ENCODE assay signal across 17 cellular contexts in the genomic region with DNA sequence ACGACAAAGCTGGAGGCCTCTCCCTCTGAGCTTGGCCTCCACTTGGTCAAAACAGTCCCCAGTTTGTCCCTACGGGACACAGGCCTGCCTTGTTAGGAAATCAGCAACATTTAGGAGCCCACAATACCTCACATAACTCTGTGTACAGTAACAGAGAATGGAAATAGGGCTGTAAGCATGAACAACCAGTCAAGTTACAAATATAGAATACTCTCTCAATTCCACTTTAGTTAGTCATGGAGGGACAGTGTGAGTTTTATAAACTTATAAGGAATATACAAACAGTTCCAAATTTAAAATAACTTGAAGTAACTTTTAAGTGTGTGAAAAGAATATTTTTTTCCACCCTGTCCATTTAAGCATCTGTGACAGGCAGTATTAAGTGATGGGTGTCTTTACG.
DNase-seq lines count a peak whose midpoint lies in the region; ATAC-seq, FAIRE-seq and TF ChIP-seq lines count a peak whose summit lies in the region.
"Had no signal": no experiment of that assay in that cellular context is flagged by ENCODE, and none has a peak within 500 bp of the region (broad histone marks: within the 10 kb centered on the region; RNA-seq: fewer than 3 reads in every experiment).

No MANE protein-coding gene starts in this region.

- H4K20me1 ChIP-seq in astrocyte (ENCODE audit: insufficient read depth, low read length): no peaks in the 10 kb centered on the region

- H3K27ac ChIP-seq in astrocyte (ENCODE audit: low read depth, low read length) (peak overlapping the region; percentile 75), right atrium auricular region (peak overlapping the region; percentile 72 to 82), stomach smooth muscle (ENCODE audit: low read length) (peak overlapping the region; percentile 53)
- H3K27ac ChIP-seq: SJCRH30 had no signal

- H3K36me3 ChIP-seq in astrocyte (ENCODE audit: insufficient read depth, low read length) (no peaks in the 10 kb centered on the region), right atrium auricular region (no peaks in the 10 kb centered on the region), stomach smooth muscle (ENCODE audit: control insufficient read depth in 2 of 2, insufficient read depth in 2 of 2, low read length in 2 of 2) (no peaks in the 10 kb centered on the region)
- H3K36me3 ChIP-seq: ovary, SJCRH30 had no signal

- H2AFZ ChIP-seq in astrocyte (ENCODE audit: low read depth, low read length): no peak overlapping the region

- H3K4me3 ChIP-seq in astrocyte (ENCODE audit: insufficient read depth, low read depth, low read length) (no peak overlapping the region), right atrium auricular region (no peak overlapping the region), stomach smooth muscle (ENCODE audit: low read length in 2 of 2) (peak overlapping the region in 1 of 2 donors; percentile 36)
- H3K4me3 ChIP-seq: ovary, SJCRH30 had no signal

- peak overlapping the region; percentile 9 for H3K4me3 Mint-ChIP-seq in astrocyte (ENCODE audit: unreplicated experiment)
- H3K4me3 Mint-ChIP-seq: activated CD8-positive, alpha-beta T cell treated with anti-CD3 and anti-CD28 coated beads for 36 hours; CD8-positive, alpha-beta T cell had no signal

- peaks cover 79% of the 10 kb centered on the region for H3K4me1 Mint-ChIP-seq in astrocyte (ENCODE audit: low read depth, unreplicated experiment)

- no peaks in the 10 kb centered on the region for H3K36me3 Mint-ChIP-seq in astrocyte (ENCODE audit: low read depth, unreplicated experiment)
- H3K36me3 Mint-ChIP-seq: CD8-positive, alpha-beta T cell had no signal

- H3K79me2 ChIP-seq in astrocyte (ENCODE audit: insufficient read depth, low read length): peaks cover 92% of the 10 kb centered on the region

- peak; percentile 48 for DNase-seq in GM03348 (ENCODE audit: low spot score)
- DNase-seq in astrocyte (ENCODE audit: low read depth): peak; percentile 76
- DNase-seq in right atrium auricular region (ENCODE audit: low spot score): no peak
- no peak for DNase-seq in stimulated activated CD4-positive, alpha-beta T cell treated with anti-CD3 and anti-CD28 coated beads, Interleukin-4, amount 100 ng/mL, for 1 hour
- DNase-seq in DMS79 treated with DMSO at 0.1 percent for 48 hours (lab: John Stamatoyannopoulos, UW): no peak
- DNase-seq: activated CD8-positive, alpha-beta T cell treated with anti-CD3 and anti-CD28 coated beads for 36 hours; CD8-positive, alpha-beta T cell; effector CD8-positive, alpha-beta T cell; GDM1; midbrain; NCI-H1048; ovary; SJCRH30; stimulated activated CD4-positive, alpha-beta T cell treated with anti-CD3 and anti-CD28 coated beads, Interleukin-12 subunit alpha, Interleukin-12 subunit beta, amount 100 ng/mL, for 4 hours had no signal

- H3K9ac ChIP-seq in astrocyte (ENCODE audit: low read length) (peak overlapping the region; percentile 56), stomach smooth muscle (ENCODE audit: low read length in 2 of 2) (peak overlapping the region in 1 of 2 donors; percentile 26)

- H3K27ac Mint-ChIP-seq in astrocyte (ENCODE audit: unreplicated experiment): peak overlapping the region; percentile 82
- H3K27ac Mint-ChIP-seq: activated CD8-positive, alpha-beta T cell treated with anti-CD3 and anti-CD28 coated beads for 36 hours; CD8-positive, alpha-beta T cell had no signal

- TF ChIP-seq CTCF in astrocyte (IDR thresholded peaks at IDR 0.05; ENCODE audit: insufficient read depth, low read depth, low read length) (no peak), right atrium auricular region (IDR thresholded peaks at IDR 0.05) (no peak)

- FAIRE-seq in astrocyte (lab: Jason Lieb, UNC): no peak

- H3K9me3 Mint-ChIP-seq in astrocyte (ENCODE audit: unreplicated experiment): no peaks in the 10 kb centered on the region
- H3K9me3 Mint-ChIP-seq: activated CD8-positive, alpha-beta T cell treated with anti-CD3 and anti-CD28 coated beads for 36 hours; CD8-positive, alpha-beta T cell had no signal

- ATAC-seq in GM21528 (IDR thresholded peaks at IDR 0.05; ENCODE audit: low FRiP score, unreplicated experiment) (no peak), GM19324 (IDR thresholded peaks at IDR 0.05; ENCODE audit: low FRiP score, unreplicated experiment) (no peak)
- ATAC-seq: activated CD8-positive, alpha-beta T cell treated with anti-CD3 and anti-CD28 coated beads for 36 hours; CD8-positive, alpha-beta T cell had no signal

- H3K4me2 ChIP-seq in astrocyte (ENCODE audit: low read length): peak overlapping the region; percentile 54

- H3K27me3 ChIP-seq in astrocyte (ENCODE audit: insufficient read depth, low read length) (no peaks in the 10 kb centered on the region), right atrium auricular region (no peaks in the 10 kb centered on the region), stomach smooth muscle (ENCODE audit: control insufficient read depth in 1 of 2, insufficient read depth in 2 of 2, low read length in 2 of 2) (no peaks in the 10 kb centered on the region)
- H3K27me3 ChIP-seq: ovary, SJCRH30 had no signal

- H3K9me3 ChIP-seq in astrocyte (ENCODE audit: insufficient read depth, low read depth, low read length) (no peaks in the 10 kb centered on the region), right atrium auricular region (no peaks in the 10 kb centered on the region), stomach smooth muscle (ENCODE audit: control insufficient read depth in 2 of 2, low read length in 2 of 2) (no peaks in the 10 kb centered on the region)
- H3K9me3 ChIP-seq: ovary, SJCRH30 had no signal

- peaks cover 63% of the 10 kb centered on the region for H3K4me1 ChIP-seq in astrocyte (ENCODE audit: insufficient read depth, low read length)
- H3K4me1 ChIP-seq in right atrium auricular region: peaks cover 0 to 69% of the 10 kb centered on the region in 2 donors
- H3K4me1 ChIP-seq in stomach smooth muscle (ENCODE audit: control insufficient read depth, insufficient read depth, low read length): peaks cover 45% of the 10 kb centered on the region

- H3K27me3 Mint-ChIP-seq in astrocyte (ENCODE audit: low read depth, unreplicated experiment): no peaks in the 10 kb centered on the region
- H3K27me3 Mint-ChIP-seq: activated CD8-positive, alpha-beta T cell treated with anti-CD3 and anti-CD28 coated beads for 36 hours had no signal

Comparison
In these comparisons a context has a peak if more than half of its experiments do, and no peak if none do; other contexts are left out.
1. DNase-seq: peak in GM03348 (single experiment) and astrocyte (single experiment); none in right atrium auricular region (single experiment), stimulated activated CD4-positive, alpha-beta T cell treated with anti-CD3 and anti-CD28 coated beads, Interleukin-4, amount 100 ng/mL, for 1 hour (single experiment) and DMS79 treated with DMSO at 0.1 percent for 48 hours (single experiment).
2. Peak in every context shown above with its lines, with median percentiles within 50 percentile points of each other: H3K27ac ChIP-seq.